28 cellular contexts compared by ENCODE assay signal in the genomic region with DNA sequence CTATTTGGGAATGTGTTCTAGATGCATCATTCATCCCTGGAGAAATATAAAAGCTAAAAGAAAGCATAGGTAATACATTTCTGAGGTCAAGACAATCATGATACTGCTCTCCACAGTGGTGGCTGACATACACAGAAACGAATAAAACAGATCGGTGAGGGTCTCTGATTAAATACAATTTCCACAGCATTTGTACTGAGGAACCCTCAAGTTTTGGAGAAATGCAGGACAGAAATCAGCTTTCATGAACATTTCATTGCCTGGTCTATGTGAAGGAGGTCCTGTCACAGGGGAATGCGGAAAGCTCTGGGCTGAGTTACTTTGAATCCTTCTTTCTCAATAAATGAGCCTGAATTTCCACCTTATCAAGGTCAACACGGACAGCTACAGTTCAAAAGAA.
"Had no signal": no experiment of that assay in that cellular context is flagged by ENCODE, and none has a peak within 500 bp of the region (broad histone marks: within the 10 kb centered on the region; RNA-seq: fewer than 3 reads in every experiment).

No MANE protein-coding gene starts in this region.

- H3K27ac Mint-ChIP-seq: activated naive CD8-positive, alpha-beta T cell treated with anti-CD3 and anti-CD28 coated beads for 36 hours; activated T-cell treated with anti-CD3 and anti-CD28 coated beads, Interleukin-2, amount 50 U/mL, for 72 hours; brain; endodermal cell; type B pancreatic cell had no signal

- DNase-seq: activated CD4-positive, alpha-beta T cell treated with anti-CD3 and anti-CD28 coated beads for 4 hours; activated CD4-positive, alpha-beta T cell treated with anti-CD3 and anti-CD28 coated beads, Interleukin-2, amount 50 U/mL, for 4 hours; activated naive CD4-positive, alpha-beta T cell treated with Interleukin-2 at 50 U/mL for 16 hours; activated naive CD8-positive, alpha-beta T cell treated with anti-CD3 and anti-CD28 coated beads for 36 hours; activated T-cell treated with anti-CD3 and anti-CD28 coated beads for 4 hours; activated T-cell treated with anti-CD3 and anti-CD28 coated beads, Interleukin-2, amount 50 U/mL, for 72 hours; aorta; cortex of kidney; endodermal cell; foreskin fibroblast; heart left ventricle; hypothalamus; kidney; lower lobe of right lung; mesendoderm; mucosa of descending colon; pancreas; spleen; stimulated activated naive CD4-positive, alpha-beta T cell treated with Interleukin-2 at 50 U/mL for 16 hours; T-helper 1 cell had no signal

- H3K4me1 ChIP-seq: lower lobe of right lung, pancreas, prostate gland, spleen, vagina had no signal

- H3K9me3 Mint-ChIP-seq: activated naive CD8-positive, alpha-beta T cell treated with anti-CD3 and anti-CD28 coated beads for 36 hours; activated T-cell treated with anti-CD3 and anti-CD28 coated beads, Interleukin-2, amount 50 U/mL, for 72 hours; brain; endodermal cell; immature natural killer cell; type B pancreatic cell had no signal

- H3K36me3 Mint-ChIP-seq: activated naive CD8-positive, alpha-beta T cell treated with anti-CD3 and anti-CD28 coated beads for 36 hours; brain; immature natural killer cell; type B pancreatic cell had no signal

- H3K27ac ChIP-seq: cardiac muscle cell, lower lobe of right lung, pancreas, prostate gland, spleen, vagina had no signal

- H3K27me3 Mint-ChIP-seq: activated naive CD8-positive, alpha-beta T cell treated with anti-CD3 and anti-CD28 coated beads for 36 hours; type B pancreatic cell had no signal

- H3K27me3 ChIP-seq: adrenal gland, cardiac muscle cell, heart left ventricle, pancreas, spleen, vagina had no signal

- H3K4me3 Mint-ChIP-seq: activated naive CD8-positive, alpha-beta T cell treated with anti-CD3 and anti-CD28 coated beads for 36 hours; activated T-cell treated with anti-CD3 and anti-CD28 coated beads, Interleukin-2, amount 50 U/mL, for 72 hours; brain; endodermal cell; type B pancreatic cell had no signal

- H3K4me3 ChIP-seq: adrenal gland, cardiac muscle cell, heart left ventricle, lower lobe of right lung, mucosa of descending colon, pancreas, prostate gland, spleen, vagina had no signal

- H3K36me3 ChIP-seq: adrenal gland, cardiac muscle cell, heart left ventricle, lower lobe of right lung, pancreas, prostate gland, spleen, vagina had no signal

- H3K9me3 ChIP-seq: adrenal gland, heart left ventricle, lower lobe of right lung, mucosa of descending colon, pancreas, prostate gland, spleen, vagina had no signal

- ATAC-seq: activated T-cell treated with anti-CD3 and anti-CD28 coated beads, Interleukin-2, amount 50 U/mL, for 72 hours; esophagus mucosa; lower lobe of right lung; mucosa of descending colon; pancreas had no signal
